ENCODE assay signal across 13 cellular contexts in the genomic region with DNA sequence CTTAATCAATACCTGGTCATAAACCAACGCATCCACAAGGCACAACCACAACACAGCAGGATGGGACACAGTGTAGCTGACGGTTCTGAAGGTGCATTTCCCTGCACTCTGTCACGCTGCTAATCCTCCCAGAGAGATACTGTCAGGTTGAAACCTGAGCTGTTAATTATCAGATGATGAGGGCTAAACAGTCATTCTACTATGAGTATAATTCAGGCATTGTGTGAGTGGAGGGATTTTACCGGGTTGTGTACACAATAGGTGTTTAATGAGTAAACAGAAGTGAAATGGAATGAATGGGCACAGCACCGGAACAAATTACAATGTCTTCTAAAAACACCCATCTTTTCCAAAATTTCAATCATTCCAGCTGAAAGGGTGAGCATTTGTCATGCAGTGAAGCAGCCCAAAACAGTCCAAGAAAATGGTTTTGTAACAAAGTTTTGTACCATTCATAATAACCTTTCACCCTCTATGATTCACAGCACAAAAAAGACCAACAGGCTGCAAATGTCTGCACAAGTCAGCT.
A peak's percentile ranks its signal among the peaks of the same experiment; 100 is the strongest.
DNase-seq lines count a peak whose midpoint lies in the region; ATAC-seq and TF ChIP-seq lines count a peak whose summit lies in the region.
"Had no signal": no experiment of that assay in that cellular context is flagged by ENCODE, and none has a peak within 500 bp of the region (broad histone marks: within the 10 kb centered on the region; RNA-seq: fewer than 3 reads in every experiment).

No MANE protein-coding gene starts in this region.

- no peak for TF ChIP-seq EP300 in stomach (IDR thresholded peaks at IDR 0.05)

- ATAC-seq in HG03159 (IDR thresholded peaks at IDR 0.05; ENCODE audit: unreplicated experiment) = no peak
- ATAC-seq: activated CD8-positive, alpha-beta T cell treated with anti-CD3 and anti-CD28 coated beads, Interleukin-2, amount 10 ng/mL, durations not matched to agents 7 days and 5 days had no signal

- TF ChIP-seq CTCF in stomach (IDR thresholded peaks at IDR 0.05) = no peak

- H2BK12ac ChIP-seq in mesenchymal stem cell (ENCODE audit: low read length in 2 of 2) = no peak overlapping the region

- no peak overlapping the region for H2BK15ac ChIP-seq in mesenchymal stem cell (ENCODE audit: low read depth, poor library complexity, severe bottlenecking)

- H3K4me1 ChIP-seq in stomach = peaks cover 15 to 96% (median 54%) of the 10 kb centered on the region in 4 donors
- no peaks in the 10 kb centered on the region for H3K4me1 ChIP-seq in mesenchymal stem cell (ENCODE audit: control insufficient read depth, insufficient read depth, low read depth, low read length)

- no peak overlapping the region for H3K18ac ChIP-seq in mesenchymal stem cell (ENCODE audit: low read depth in 1 of 2, low read length in 2 of 2)

- no peaks in the 10 kb centered on the region for H3K9me3 ChIP-seq in stomach
- no peaks in the 10 kb centered on the region for H3K9me3 ChIP-seq in mesenchymal stem cell (ENCODE audit: control insufficient read depth, low read length)

- no peak overlapping the region for H3K4me3 ChIP-seq in stomach
- no peak overlapping the region for H3K4me3 ChIP-seq in mesenchymal stem cell (ENCODE audit: insufficient read depth in 1 of 2, low read depth in 1 of 2, low read length in 2 of 2)
- H3K4me3 ChIP-seq: lung had no signal

- H4K8ac ChIP-seq in mesenchymal stem cell (ENCODE audit: low read length) = no peak overlapping the region

- H3K4me2 ChIP-seq in mesenchymal stem cell (ENCODE audit: low read length, poor library complexity, severe bottlenecking) = no peak overlapping the region

- peak; percentile 91 for DNase-seq in NCI-H1105 treated with DMSO at 0.1 percent for 48 hours (lab: John Stamatoyannopoulos, UW)
- peak; percentile 27 to 84 for DNase-seq in NCI-H524 (lab: John Stamatoyannopoulos, UW)
- DNase-seq in epithelial cell of prostate (ENCODE audit: low read depth, low spot score) = peak; percentile 53
- no peak for DNase-seq in stomach
- no peak for DNase-seq in mesenchymal stem cell
- DNase-seq in central memory CD4-positive, alpha-beta T cell = no peak
- no peak for DNase-seq in GM19240 (ENCODE audit: insufficient read length, low spot score)
- DNase-seq: activated CD8-positive, alpha-beta T cell treated with anti-CD3 and anti-CD28 coated beads, Interleukin-2, amount 10 ng/mL, durations not matched to agents 7 days and 5 days; head of caudate nucleus; Kasumi-1; OCI-M1 had no signal

- H4K91ac ChIP-seq in mesenchymal stem cell (ENCODE audit: low read length) = no peak overlapping the region

- peak overlapping the region; percentile 87 for H3K27ac ChIP-seq in epithelial cell of prostate
- H3K27ac ChIP-seq in stomach = peak overlapping the region in 3 of 5 donors; percentile 26 to 70 (median 29)
- no peak overlapping the region for H3K27ac ChIP-seq in mesenchymal stem cell (ENCODE audit: low read length, poor library complexity, severe bottlenecking)

- no peak overlapping the region for H3K4ac ChIP-seq in mesenchymal stem cell (ENCODE audit: low read depth in 1 of 2, low read length in 2 of 2)

- H2BK5ac ChIP-seq in mesenchymal stem cell (ENCODE audit: low read depth, low read length, poor library complexity, severe bottlenecking) = no peak overlapping the region

- H2AFZ ChIP-seq in mesenchymal stem cell (ENCODE audit: low read depth, low read length) = no peak overlapping the region

- WGBS in stomach, 5 donors = 26 to 51% (median 37%) methylated on average over 5 of the region's 5 CpGs
- 87% methylated on average over 3 of the region's 5 CpGs for WGBS in mesenchymal stem cell

- H3K79me1 ChIP-seq in mesenchymal stem cell (replicated peaks; ENCODE audit: low read length, poor library complexity, severe bottlenecking) = no peaks in the 10 kb centered on the region

- no peak overlapping the region for H2AK5ac ChIP-seq in mesenchymal stem cell (ENCODE audit: low read length, severe bottlenecking)

- peaks cover 3 to 89% (median 81%) of the 10 kb centered on the region in 4 donors for H3K36me3 ChIP-seq in stomach
- H3K36me3 ChIP-seq in mesenchymal stem cell (ENCODE audit: control insufficient read depth in 1 of 2, insufficient read depth in 2 of 2, low read depth in 1 of 2, low read length in 2 of 2) = peaks cover 3 to 61% of the 10 kb centered on the region in 2 experiments

- H2BK120ac ChIP-seq in mesenchymal stem cell (ENCODE audit: low read depth, low read length) = no peak overlapping the region

- no peak for TF ChIP-seq POLR2A in stomach (IDR thresholded peaks at IDR 0.05)

- no peak overlapping the region for H3K14ac ChIP-seq in mesenchymal stem cell (ENCODE audit: low read length in 2 of 2)

- no peak overlapping the region for H3K23ac ChIP-seq in mesenchymal stem cell (ENCODE audit: low read length in 2 of 2)

- H3K9ac ChIP-seq in mesenchymal stem cell (ENCODE audit: low read length) = no peak overlapping the region

- H3K27me3 ChIP-seq in stomach (no peaks in the 10 kb centered on the region), mesenchymal stem cell (ENCODE audit: control insufficient read depth in 1 of 2, insufficient read depth in 1 of 2, low read length in 2 of 2) (no peaks in the 10 kb centered on the region)

- intact Hi-C loops in stomach (cut with DNase I; ENCODE audit: low total_unique reads) = no loop called here

Comparison
In these comparisons a context has a peak if more than half of its experiments do, and no peak if none do; other contexts are left out.
1. DNase-seq: peak in NCI-H1105 treated with DMSO at 0.1 percent for 48 hours (single experiment), NCI-H524 (2 of 2) and epithelial cell of prostate (single experiment); none in stomach (single experiment), mesenchymal stem cell (single experiment), central memory CD4-positive, alpha-beta T cell (single experiment) and GM19240 (single experiment).